Comparison of ENCODE assay signal across 11 cellular contexts in genomic region chrX:9573282-9574106, GRCh38.
A peak's percentile ranks its signal among the peaks of the same experiment; 100 is the strongest.
DNase-seq lines count a peak whose midpoint lies in the region; ATAC-seq and TF ChIP-seq lines count a peak whose summit lies in the region.
"Had no signal": no experiment of that assay in that cellular context is flagged by ENCODE, and none has a peak within 500 bp of the region (broad histone marks: within the 10 kb centered on the region; RNA-seq: fewer than 3 reads in every experiment).

No MANE protein-coding gene starts in this region.

- no peak for TF ChIP-seq CTCF in neural progenitor cell (IDR thresholded peaks at IDR 0.05)

- peaks cover 2% of the 10 kb centered on the region for H3K27me3 Mint-ChIP-seq in neural progenitor cell (ENCODE audit: insufficient read depth, low read depth)
- H3K27me3 Mint-ChIP-seq in T-helper 17 cell, result no peaks in the 10 kb centered on the region
- H3K27me3 Mint-ChIP-seq: natural killer cell treated with Interleukin-12 subunit alpha and Interleukin-12 subunit beta and Interleukin-15 and Interleukin-18, amount 100 ng/mL, for 72 hours had no signal

- peaks cover 40% of the 10 kb centered on the region for H3K79me2 ChIP-seq in neural progenitor cell (ENCODE audit: low read depth)

- H3K9me3 Mint-ChIP-seq in neural progenitor cell, result peaks cover 13% of the 10 kb centered on the region
- H3K9me3 Mint-ChIP-seq: natural killer cell treated with Interleukin-12 subunit alpha and Interleukin-12 subunit beta and Interleukin-15 and Interleukin-18, amount 100 ng/mL, for 72 hours had no signal

- no peak overlapping the region for H2AFZ ChIP-seq in neural progenitor cell (replicated peaks)

- H3K27me3 ChIP-seq in neural progenitor cell, result no peaks in the 10 kb centered on the region
- H3K27me3 ChIP-seq: SJSA1 had no signal

- H3K36me3 ChIP-seq in neural progenitor cell, result no peaks in the 10 kb centered on the region
- H3K36me3 ChIP-seq: SJSA1 had no signal

- H3K4me1 Mint-ChIP-seq in neural progenitor cell, result peaks cover 18% of the 10 kb centered on the region
- peaks cover 9% of the 10 kb centered on the region for H3K4me1 Mint-ChIP-seq in T-helper 17 cell

- H3F3A ChIP-seq in neural progenitor cell (ENCODE audit: low read depth), result no peaks in the 10 kb centered on the region

- ATAC-seq in GM19025 (IDR thresholded peaks at IDR 0.05; ENCODE audit: low read depth, unreplicated experiment) (peak; percentile 16), HG03108 (IDR thresholded peaks at IDR 0.05; ENCODE audit: unreplicated experiment) (peak; percentile 12), T-helper 17 cell (no peak)

- no peak overlapping the region for H3K4me3 ChIP-seq in neural progenitor cell
- H3K4me3 ChIP-seq: SJSA1 had no signal

- H4K20me1 ChIP-seq in neural progenitor cell (ENCODE audit: low read depth), result peaks cover 9% of the 10 kb centered on the region

- no peak overlapping the region for H3K9ac ChIP-seq in neural progenitor cell

- peaks cover 16% of the 10 kb centered on the region for H3K36me3 Mint-ChIP-seq in neural progenitor cell
- no peaks in the 10 kb centered on the region for H3K36me3 Mint-ChIP-seq in T-helper 17 cell (ENCODE audit: low read depth)
- H3K36me3 Mint-ChIP-seq: natural killer cell treated with Interleukin-12 subunit alpha and Interleukin-12 subunit beta and Interleukin-15 and Interleukin-18, amount 100 ng/mL, for 72 hours had no signal

- peak overlapping the region; percentile 49 for H3K4me2 ChIP-seq in neural progenitor cell

- H3K9me3 ChIP-seq in neural progenitor cell (ENCODE audit: low read depth) (no peaks in the 10 kb centered on the region), T-helper 17 cell (ENCODE audit: control insufficient read depth, low read length, poor library complexity, severe bottlenecking) (no peaks in the 10 kb centered on the region)
- H3K9me3 ChIP-seq: SJSA1 had no signal

- DNase-seq in RPMI8226 (peak; percentile 72), neural progenitor cell (ENCODE audit: low spot score) (peak; percentile 5), DMS114 treated with DMSO at 0.1 percent for 48 hours (lab: John Stamatoyannopoulos, UW; ENCODE audit: unreplicated experiment) (no peak), T-helper 17 cell (no peak)
- no peak for DNase-seq in effector CD8-positive, alpha-beta T cell (lab: John Stamatoyannopoulos, UW)
- DNase-seq: activated CD8-positive, alpha-beta memory T cell treated with anti-CD3 and anti-CD28 coated beads for 24 hours; GDM1 had no signal

- H3K27ac Mint-ChIP-seq in neural progenitor cell, result no peak overlapping the region
- H3K27ac Mint-ChIP-seq in T-helper 17 cell, result no peak overlapping the region
- H3K27ac Mint-ChIP-seq: natural killer cell treated with Interleukin-12 subunit alpha and Interleukin-12 subunit beta and Interleukin-15 and Interleukin-18, amount 100 ng/mL, for 72 hours had no signal

- H3K4me3 Mint-ChIP-seq in neural progenitor cell (no peak overlapping the region), T-helper 17 cell (no peak overlapping the region)
- H3K4me3 Mint-ChIP-seq: natural killer cell treated with Interleukin-12 subunit alpha and Interleukin-12 subunit beta and Interleukin-15 and Interleukin-18, amount 100 ng/mL, for 72 hours had no signal

- peaks cover 20% of the 10 kb centered on the region for H3K4me1 ChIP-seq in neural progenitor cell

- no peak overlapping the region for H3K27ac ChIP-seq in neural progenitor cell
- H3K27ac ChIP-seq: SJSA1 had no signal

Comparison
In these comparisons a context has a peak if more than half of its experiments do, and no peak if none do; other contexts are left out.
1. DNase-seq: peak in RPMI8226 (single experiment) and neural progenitor cell (single experiment); none in effector CD8-positive, alpha-beta T cell (single experiment), DMS114 treated with DMSO at 0.1 percent for 48 hours (single experiment) and T-helper 17 cell (0 of 3).